Comparison of ENCODE assay signal across 29 cellular contexts in the genomic region with DNA sequence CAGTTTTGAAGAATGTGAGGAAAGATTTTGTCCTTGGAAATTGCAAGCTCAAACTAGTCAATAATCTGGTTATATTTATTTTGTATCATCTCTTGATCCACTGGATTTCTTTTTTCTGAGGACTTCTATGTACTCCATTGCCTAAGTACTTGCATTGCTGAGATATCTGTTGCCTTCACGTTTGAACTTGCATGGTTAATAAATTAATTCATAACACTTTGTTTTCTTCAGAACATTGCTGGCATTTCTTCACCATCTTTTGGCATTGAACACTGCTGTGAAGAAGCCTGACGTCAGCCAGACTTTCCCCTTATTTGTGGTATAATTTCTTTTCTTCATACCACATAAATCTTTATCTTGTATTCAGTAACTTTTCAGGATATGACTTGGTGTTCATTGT.
"Had no signal": no experiment of that assay in that cellular context is flagged by ENCODE, and none has a peak within 500 bp of the region (broad histone marks: within the 10 kb centered on the region; RNA-seq: fewer than 3 reads in every experiment).

No MANE protein-coding gene starts in this region.

- H3K4me1 Mint-ChIP-seq: activated CD4-positive, alpha-beta memory T cell treated with anti-CD3 and anti-CD28 coated beads, Interleukin-2, amount 10 ng/mL, durations not matched to agents 7 days and 5 days; activated CD4-positive, alpha-beta T cell treated with anti-CD3 and anti-CD28 coated beads, Interleukin-2, amount 10 ng/mL, durations not matched to agents 7 days and 5 days; activated T-helper 17 cell treated with anti-CD3 and anti-CD28 coated beads, Interleukin-2, amount 50 U/mL, for 72 hours had no signal

- H3K9me3 Mint-ChIP-seq: activated CD4-positive, alpha-beta memory T cell treated with anti-CD3 and anti-CD28 coated beads, Interleukin-2, amount 10 ng/mL, durations not matched to agents 7 days and 5 days; activated CD4-positive, alpha-beta T cell treated with anti-CD3 and anti-CD28 coated beads, Interleukin-2, amount 10 ng/mL, durations not matched to agents 7 days and 5 days; activated T-helper 17 cell treated with anti-CD3 and anti-CD28 coated beads, Interleukin-2, amount 50 U/mL, for 72 hours had no signal

- H3K4me1 ChIP-seq: body of pancreas, colonic mucosa, gastroesophageal sphincter, heart right ventricle had no signal

- H3K27ac ChIP-seq: body of pancreas, cardiac muscle cell, colonic mucosa, epithelial cell of prostate, gastroesophageal sphincter, heart right ventricle, VCaP had no signal

- H3K27me3 ChIP-seq: body of pancreas, cardiac muscle cell, colonic mucosa, gastroesophageal sphincter had no signal

- H3K4me3 Mint-ChIP-seq: activated CD4-positive, alpha-beta memory T cell treated with anti-CD3 and anti-CD28 coated beads, Interleukin-2, amount 10 ng/mL, durations not matched to agents 7 days and 5 days; activated CD4-positive, alpha-beta T cell treated with anti-CD3 and anti-CD28 coated beads, Interleukin-2, amount 10 ng/mL, durations not matched to agents 7 days and 5 days; activated naive CD8-positive, alpha-beta T cell; activated T-cell treated with anti-CD3 and anti-CD28 coated beads, Interleukin-2, amount 50 U/mL, for 24 hours; activated T-helper 17 cell treated with anti-CD3 and anti-CD28 coated beads, Interleukin-2, amount 50 U/mL, for 72 hours; effector memory CD8-positive, alpha-beta T cell; WTC11 had no signal

- DNase-seq: activated CD4-positive, alpha-beta memory T cell treated with anti-CD3 and anti-CD28 coated beads, Interleukin-2, amount 10 ng/mL, durations not matched to agents 7 days and 5 days; activated CD4-positive, alpha-beta T cell treated with anti-CD3 and anti-CD28 coated beads for 1 hour; activated CD4-positive, alpha-beta T cell treated with anti-CD3 and anti-CD28 coated beads for 4 hours; activated CD4-positive, alpha-beta T cell treated with anti-CD3 and anti-CD28 coated beads, Interleukin-2, amount 10 ng/mL, durations not matched to agents 7 days and 5 days; activated CD4-positive, alpha-beta T cell treated with anti-CD3 and anti-CD28 coated beads, Interleukin-2, amount 50 U/mL, for 4 hours; activated CD8-positive, alpha-beta memory T cell treated with anti-CD3 and anti-CD28 coated beads, Interleukin-2, amount 50 U/mL, for 48 hours; activated effector memory CD4-positive, alpha-beta T cell treated with Interleukin-2 at 50 U/mL for 16 hours; activated gamma-delta T cell treated with Interleukin-2 at 50 U/mL for 16 hours; activated naive CD4-positive, alpha-beta T cell treated with anti-CD3 and anti-CD28 coated beads, Interleukin-2, amount 50 U/mL, for 16 hours; activated naive CD4-positive, alpha-beta T cell treated with Interleukin-2 at 50 U/mL for 16 hours; activated T-cell treated with anti-CD3 and anti-CD28 coated beads for 4 hours; activated T-cell treated with anti-CD3 and anti-CD28 coated beads, Interleukin-2, amount 50 U/mL, for 24 hours; amniotic stem cell; anterior cingulate cortex; body of pancreas; central memory CD4-positive, alpha-beta T cell; cerebellar nuclear complex; colonic mucosa; effector memory CD8-positive, alpha-beta T cell; foreskin melanocyte; heart right ventricle; T-helper 2 cell had no signal

- H3K27me3 Mint-ChIP-seq: activated CD4-positive, alpha-beta memory T cell treated with anti-CD3 and anti-CD28 coated beads, Interleukin-2, amount 10 ng/mL, durations not matched to agents 7 days and 5 days; activated T-cell treated with anti-CD3 and anti-CD28 coated beads, Interleukin-2, amount 50 U/mL, for 24 hours; effector memory CD8-positive, alpha-beta T cell had no signal

- H3K9me3 ChIP-seq: body of pancreas, colonic mucosa had no signal

- H3K4me3 ChIP-seq: body of pancreas, cardiac muscle cell, colonic mucosa, gastroesophageal sphincter, heart right ventricle had no signal

- ATAC-seq: activated T-helper 17 cell treated with anti-CD3 and anti-CD28 coated beads, Interleukin-2, amount 50 U/mL, for 72 hours; body of pancreas; effector memory CD8-positive, alpha-beta T cell; gastroesophageal sphincter; heart right ventricle; WTC11 had no signal

- H3K36me3 ChIP-seq: cardiac muscle cell, colonic mucosa, gastroesophageal sphincter, heart right ventricle had no signal

- H3K27ac Mint-ChIP-seq: activated CD4-positive, alpha-beta memory T cell treated with anti-CD3 and anti-CD28 coated beads, Interleukin-2, amount 10 ng/mL, durations not matched to agents 7 days and 5 days; activated CD4-positive, alpha-beta T cell treated with anti-CD3 and anti-CD28 coated beads, Interleukin-2, amount 10 ng/mL, durations not matched to agents 7 days and 5 days; activated naive CD8-positive, alpha-beta T cell; activated T-cell treated with anti-CD3 and anti-CD28 coated beads, Interleukin-2, amount 50 U/mL, for 24 hours; activated T-helper 17 cell treated with anti-CD3 and anti-CD28 coated beads, Interleukin-2, amount 50 U/mL, for 72 hours; effector memory CD8-positive, alpha-beta T cell; WTC11 had no signal

- H3K36me3 Mint-ChIP-seq: activated naive CD8-positive, alpha-beta T cell had no signal
